8 cellular contexts compared by ENCODE assay signal in genomic region chr20:36063916-36064660, GRCh38.
DNase-seq lines count a peak whose midpoint lies in the region; ATAC-seq, FAIRE-seq and TF ChIP-seq lines count a peak whose summit lies in the region.

No MANE protein-coding gene starts in this region.

- POLR2A ChIA-PET in RWPE1 (lab: Yijun Ruan, JAX; ENCODE audit: low non-redundant PET): interaction anchor here (0.7 to 1.7 kb wide), 4 partner anchors 11 to 74 kb away, joined by 3 to 12 read pairs (median 5); no protein-coding TSS in a partner anchor

- H3K36me3 ChIP-seq in psoas muscle (ENCODE audit: insufficient read depth in 1 of 2, low read depth in 1 of 2): no peaks in the 10 kb centered on the region

- DNase-seq in RWPE1 (ENCODE audit: low spot score) (no peak), fibroblast of mammary gland (ENCODE audit: low read depth) (no peak), psoas muscle (no peak), HTR-8/SVneo (ENCODE audit: insufficient read length, low spot score) (no peak), GM12891 (ENCODE audit: insufficient read length, low spot score) (no peak), DMS114 treated with DMSO at 0.1 percent for 48 hours (lab: John Stamatoyannopoulos, UW; ENCODE audit: unreplicated experiment) (no peak)
- DNase-seq in effector CD8-positive, alpha-beta T cell (lab: John Stamatoyannopoulos, UW): no peak

- H3K27ac ChIP-seq in RWPE1: peak overlapping the region; percentile 75
- peak overlapping the region; percentile 88 for H3K27ac ChIP-seq in psoas muscle

- WGBS in psoas muscle, 3 donors: 26 to 40% (median 27%) methylated on average over 19 to 26 of the region's 26 CpGs

- TF ChIP-seq POLR2A in GM12891 (IDR thresholded peaks at IDR 0.05; ENCODE audit: low read depth, low read length): no peak

- H3K4me1 ChIP-seq in psoas muscle: peaks cover 4% of the 10 kb centered on the region

- intact Hi-C loops in psoas muscle (cut with DNase I): no loop called here

- H3K4me3 ChIP-seq in fibroblast of mammary gland (ENCODE audit: control insufficient read depth, low read depth, low read length): peak overlapping the region; percentile 62
- H3K4me3 ChIP-seq in psoas muscle: peak overlapping the region; percentile 75

- TF ChIP-seq CTCF in RWPE1 (conservative IDR thresholded peaks at IDR 0.05; ENCODE audit: low read depth) (no peak), fibroblast of mammary gland (conservative IDR thresholded peaks at IDR 0.05; ENCODE audit: control insufficient read depth, insufficient read depth, low read depth, low read length) (no peak), psoas muscle (IDR thresholded peaks at IDR 0.05) (no peak)

- FAIRE-seq in HTR-8/SVneo (lab: Jason Lieb, UNC) (no peak), GM12891 (lab: Jason Lieb, UNC) (no peak)

- CTCF ChIA-PET in RWPE1 (lab: Yijun Ruan, JAX): interaction anchor here (0.6 to 2.0 kb wide), 6 partner anchors 10 to 141 kb away, joined by 3 to 11 read pairs (median 3); no protein-coding TSS in a partner anchor

- no peaks in the 10 kb centered on the region for H3K27me3 ChIP-seq in psoas muscle (ENCODE audit: insufficient read depth in 3 of 3, low read length in 2 of 3)

- ATAC-seq in GM21447 (IDR thresholded peaks at IDR 0.05; ENCODE audit: unreplicated experiment) (peak; percentile 10), psoas muscle (peak in 1 of 4 donors; percentile 14)

- H3K9me3 ChIP-seq in psoas muscle: no peaks in the 10 kb centered on the region

TF ChIP-seq in GM12891, 5 proteins besides CTCF, POLR2A, EP300 and RAD21:
- TF ChIP-seq POLR2AphosphoS5 (IDR thresholded peaks at IDR 0.05; ENCODE audit: low read depth, low read length) (no peak), SPI1 (IDR thresholded peaks at IDR 0.05; ENCODE audit: low read depth, low read length) (no peak), PAX5 (IDR thresholded peaks at IDR 0.05; ENCODE audit: insufficient read depth, low read length, severe bottlenecking) (no peak), POU2F2 (IDR thresholded peaks at IDR 0.05; ENCODE audit: low read depth, low read length) (no peak), TAF1 (IDR thresholded peaks at IDR 0.05; ENCODE audit: low read depth, low read length) (no peak)
